11 cellular contexts compared by ENCODE assay signal in genomic region chr14:99718031-99718810, GRCh38. TPM values are rescaled to one million over a fixed set of nuclear protein-coding genes. Genes with fewer than 3 reads are reported as not detected.
A peak's percentile ranks its signal among the peaks of the same experiment; 100 is the strongest.
DNase-seq lines count a peak whose midpoint lies in the region; ATAC-seq and TF ChIP-seq lines count a peak whose summit lies in the region.
"Had no signal": no experiment of that assay in that cellular context is flagged by ENCODE, and none has a peak within 500 bp of the region (broad histone marks: within the 10 kb centered on the region; RNA-seq: fewer than 3 reads in every experiment).

No MANE protein-coding gene starts in this region.

- intact Hi-C loops in Calu3 (cut with micrococcal nuclease; ENCODE audit: unreplicated experiment): no loop called here

- H3K4me1 Mint-ChIP-seq in Calu3 (ENCODE audit: low read depth, unreplicated experiment): no peaks in the 10 kb centered on the region

- H3K4me3 Mint-ChIP-seq in Calu3 (ENCODE audit: low read depth, unreplicated experiment): no peak overlapping the region

- CTCF ChIA-PET in Calu3 (lab: Charles Lee): interaction anchor here (0.7 kb wide), 1 partner anchor 29 kb away, joined by 3 read pairs; no protein-coding TSS in a partner anchor

- no TSS peak for BruUV-seq in Calu3 (replicated peaks; lab: Mats Ljungman, UMichigan)

- H3K9me3 Mint-ChIP-seq in Calu3 (ENCODE audit: low read depth, unreplicated experiment): no peaks in the 10 kb centered on the region

- H3K27ac Mint-ChIP-seq in Calu3 (ENCODE audit: unreplicated experiment): no peak overlapping the region

- DNase-seq in iPS-NIHi7 (ENCODE audit: extremely low spot score) (peak; percentile 18), occipital lobe (lab: John Stamatoyannopoulos, UW) (no peak), mucosa of gallbladder (ENCODE audit: low spot score) (no peak), Calu3 (no peak)
- DNase-seq: activated T-cell treated with anti-CD3 and anti-CD28 coated beads, Interleukin-2, amount 50 U/mL, for 48 hours; stomach had no signal

- H3K27me3 Mint-ChIP-seq in Calu3 (ENCODE audit: unreplicated experiment): peaks cover 77% of the 10 kb centered on the region

- H3K36me3 Mint-ChIP-seq in Calu3 (ENCODE audit: insufficient read depth, unreplicated experiment): no peaks in the 10 kb centered on the region

- ATAC-seq in GM18517 (IDR thresholded peaks at IDR 0.05; ENCODE audit: unreplicated experiment) (peak; percentile 88), GM21528 (IDR thresholded peaks at IDR 0.05; ENCODE audit: low FRiP score, unreplicated experiment) (peak; percentile 92), HG03378 (IDR thresholded peaks at IDR 0.05; ENCODE audit: unreplicated experiment) (peak; percentile 95), GM21423 (IDR thresholded peaks at IDR 0.05; ENCODE audit: unreplicated experiment) (no peak)
- ATAC-seq: K562 had no signal

- TF ChIP-seq CTCF in Calu3 (IDR thresholded peaks at IDR 0.05; ENCODE audit: unreplicated experiment): no peak

RNA-seq across cellular contexts. Expression of gene CYP46A1, which starts 34.1 kb away (rescaled TPM):
- total RNA-seq in occipital lobe: 2.3 TPM
- 1.8 TPM for total RNA-seq in mucosa of gallbladder
- total RNA-seq in Calu3 (2022): not detected in 2 replicates
- total RNA-seq: K562 had no signal
